8 cellular contexts compared by ENCODE assay signal in genomic region chr14:32576088-32576795, GRCh38.
A peak's percentile ranks its signal among the peaks of the same experiment; 100 is the strongest.
DNase-seq lines count a peak whose midpoint lies in the region; ATAC-seq and TF ChIP-seq lines count a peak whose summit lies in the region.

No MANE protein-coding gene starts in this region.

- no peaks in the 10 kb centered on the region for H3K9me3 ChIP-seq in neural progenitor cell (ENCODE audit: low read depth)
- no peaks in the 10 kb centered on the region for H3K9me3 ChIP-seq in vagina

- peaks cover 23% of the 10 kb centered on the region for H3K4me1 Mint-ChIP-seq in neural progenitor cell

- H3K27me3 Mint-ChIP-seq in neural progenitor cell (ENCODE audit: insufficient read depth, low read depth), result no peaks in the 10 kb centered on the region

- no peak overlapping the region for H3K9ac ChIP-seq in neural progenitor cell

- H3K36me3 ChIP-seq in neural progenitor cell, result no peaks in the 10 kb centered on the region
- no peaks in the 10 kb centered on the region for H3K36me3 ChIP-seq in vagina

- H3K36me3 Mint-ChIP-seq in neural progenitor cell, result no peaks in the 10 kb centered on the region

- H3K4me3 ChIP-seq in neural progenitor cell, result no peak overlapping the region
- H3K4me3 ChIP-seq in vagina, result no peak overlapping the region

- H2AFZ ChIP-seq in neural progenitor cell (replicated peaks), result no peak overlapping the region

- TF ChIP-seq POLR2A in vagina (IDR thresholded peaks at IDR 0.05), result no peak

- H3K4me1 ChIP-seq in neural progenitor cell (peaks cover 16% of the 10 kb centered on the region), vagina (peaks cover 6% of the 10 kb centered on the region)

- no peak overlapping the region for H3K4me2 ChIP-seq in neural progenitor cell

- H3K27ac ChIP-seq in neural progenitor cell (no peak overlapping the region), vagina (no peak overlapping the region)

- no peak overlapping the region for H3K27ac Mint-ChIP-seq in neural progenitor cell

- TF ChIP-seq CTCF in neural progenitor cell (IDR thresholded peaks at IDR 0.05) (peak; percentile 99), vagina (IDR thresholded peaks at IDR 0.05) (peak; percentile 74 to 96 (median 92))

- peak; percentile 62 for ATAC-seq in GM18868 (IDR thresholded peaks at IDR 0.05; ENCODE audit: unreplicated experiment)
- peak; percentile 62 for ATAC-seq in HG03354 (IDR thresholded peaks at IDR 0.05; ENCODE audit: poor library complexity, severe bottlenecking, unreplicated experiment)

- H3K4me3 Mint-ChIP-seq in neural progenitor cell, result no peak overlapping the region

- DNase-seq in Ammon's horn (ENCODE audit: low spot score), result peak; percentile 87
- DNase-seq in NCI-H510A treated with DMSO at 0.1 percent for 48 hours (lab: John Stamatoyannopoulos, UW), result peak; percentile 67
- peak; percentile 16 for DNase-seq in activated T-cell treated with anti-CD3 and anti-CD28 coated beads, Interleukin-2, amount 50 U/mL, for 1 hour
- peak; percentile 47 for DNase-seq in fibroblast of the conjunctiva (ENCODE audit: low read depth)
- peak; percentile 69 for DNase-seq in neural progenitor cell (ENCODE audit: low spot score)
- no peak for DNase-seq in vagina (ENCODE audit: extremely low spot score in 2 of 2)

- H3K27me3 ChIP-seq in neural progenitor cell (no peaks in the 10 kb centered on the region), vagina (no peaks in the 10 kb centered on the region)

- intact Hi-C loops in vagina (cut with DNase I), result no loop called here

- no peaks in the 10 kb centered on the region for H3K79me2 ChIP-seq in neural progenitor cell (ENCODE audit: low read depth)

- H4K20me1 ChIP-seq in neural progenitor cell (ENCODE audit: low read depth), result no peaks in the 10 kb centered on the region

- H3K9me3 Mint-ChIP-seq in neural progenitor cell, result peaks cover 2% of the 10 kb centered on the region

- no peaks in the 10 kb centered on the region for H3F3A ChIP-seq in neural progenitor cell (ENCODE audit: low read depth)

Comparison
In these comparisons a context has a peak if more than half of its experiments do, and no peak if none do; other contexts are left out.
1. DNase-seq: peak in Ammon's horn (single experiment), NCI-H510A treated with DMSO at 0.1 percent for 48 hours (single experiment), activated T-cell treated with anti-CD3 and anti-CD28 coated beads, Interleukin-2, amount 50 U/mL, for 1 hour (single experiment), fibroblast of the conjunctiva (single experiment) and neural progenitor cell (single experiment); none in vagina (0 of 2).